20 cellular contexts compared by ENCODE assay signal in the genomic region with DNA sequence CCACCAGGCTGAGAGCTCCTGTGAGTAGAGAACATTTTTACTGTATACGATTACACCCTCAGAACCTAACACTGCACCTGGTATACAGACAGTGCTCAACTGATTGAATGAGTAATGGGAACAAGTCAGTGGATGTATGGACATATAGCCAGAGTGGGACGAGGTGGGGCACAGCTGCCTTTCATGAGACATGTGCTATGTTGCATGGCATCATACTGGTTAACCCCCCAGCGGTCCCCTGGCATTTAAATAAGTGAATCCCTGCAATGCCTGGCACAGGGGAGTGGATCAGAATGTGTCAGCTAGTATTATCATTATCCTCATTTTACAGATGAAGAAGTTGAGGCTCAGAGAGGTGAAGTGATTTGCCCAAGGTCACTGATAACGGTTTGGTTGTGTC. TPM values are rescaled to one million over a fixed set of nuclear protein-coding genes. Genes with fewer than 3 reads are reported as not detected.
DNase-seq lines count a peak whose midpoint lies in the region; TF ChIP-seq lines count a peak whose summit lies in the region.
"Had no signal": no experiment of that assay in that cellular context is flagged by ENCODE, and none has a peak within 500 bp of the region (broad histone marks: within the 10 kb centered on the region; RNA-seq: fewer than 3 reads in every experiment).

No MANE protein-coding gene starts in this region.

- H3K27ac ChIP-seq in endodermal cell (ENCODE audit: low read depth, low read length): no peak overlapping the region
- H3K27ac ChIP-seq: Peyer's patch, SJCRH30 had no signal

- peak; percentile 13 for DNase-seq in activated CD8-positive, alpha-beta memory T cell treated with anti-CD3 and anti-CD28 coated beads for 24 hours
- DNase-seq in activated CD8-positive, alpha-beta memory T cell treated with anti-CD3 and anti-CD28 coated beads, Interleukin-2, amount 50 U/mL, for 4 hours: no peak
- no peak for DNase-seq in endodermal cell
- peak; percentile 38 for DNase-seq in posterior vena cava (ENCODE audit: low spot score)
- DNase-seq in effector CD4-positive, alpha-beta T cell: no peak
- DNase-seq in NCI-H446 treated with DMSO at 0.1 percent for 48 hours (lab: John Stamatoyannopoulos, UW): no peak
- no peak for DNase-seq in activated CD4-positive, alpha-beta T cell treated with anti-CD3 and anti-CD28 coated beads, Interleukin-2, amount 50 U/mL, for 1 hour
- DNase-seq: AML-193; C1 segment of cervical spinal cord; CD8-positive, alpha-beta T cell; DND-41; Kasumi-1; NCI-H1694; NCI-H2081; NCI-H2171; NCI-H345; NCI-H526; Peyer's patch; SJCRH30 had no signal

- H3K27me3 Mint-ChIP-seq in endodermal cell (ENCODE audit: insufficient read depth): peaks cover 82% of the 10 kb centered on the region

- no peaks in the 10 kb centered on the region for H3K36me3 ChIP-seq in endodermal cell (ENCODE audit: control insufficient read depth, insufficient read depth, low read length)
- H3K36me3 ChIP-seq: Peyer's patch, SJCRH30 had no signal

- H3K36me3 Mint-ChIP-seq in endodermal cell (ENCODE audit: low read depth): no peaks in the 10 kb centered on the region
- H3K36me3 Mint-ChIP-seq: CD8-positive, alpha-beta T cell had no signal

- H3K4me3 Mint-ChIP-seq in endodermal cell: no peak overlapping the region
- H3K4me3 Mint-ChIP-seq: CD8-positive, alpha-beta T cell had no signal

- 80 to 88% methylated on average over 1 to 4 of the region's 4 CpGs for WGBS in endodermal cell (ENCODE audit: insufficient coverage in 1 of 2, insufficient read length in 1 of 2), 2 experiments

- no peaks in the 10 kb centered on the region for H3K4me1 ChIP-seq in endodermal cell (ENCODE audit: control insufficient read depth, insufficient read depth, low read length)
- H3K4me1 ChIP-seq: Peyer's patch, SJCRH30 had no signal

- TF ChIP-seq CTCF in endodermal cell (conservative IDR thresholded peaks at IDR 0.05): peak; percentile 35

- H3K27ac Mint-ChIP-seq in endodermal cell: no peak overlapping the region
- H3K27ac Mint-ChIP-seq: CD8-positive, alpha-beta T cell had no signal

- H3K9me3 ChIP-seq in endodermal cell (ENCODE audit: control insufficient read depth, low read length): no peaks in the 10 kb centered on the region
- H3K9me3 ChIP-seq: SJCRH30 had no signal

- peaks cover 3% of the 10 kb centered on the region for H3K9me3 Mint-ChIP-seq in endodermal cell
- H3K9me3 Mint-ChIP-seq: CD8-positive, alpha-beta T cell had no signal

- H3K4me3 ChIP-seq in endodermal cell (ENCODE audit: low read length): no peak overlapping the region
- H3K4me3 ChIP-seq: Peyer's patch, SJCRH30 had no signal

- no peaks in the 10 kb centered on the region for H3K27me3 ChIP-seq in endodermal cell (ENCODE audit: control insufficient read depth, insufficient read depth, low read length, poor library complexity, severe bottlenecking)
- H3K27me3 ChIP-seq: Peyer's patch had no signal

- no peaks in the 10 kb centered on the region for H3K4me1 Mint-ChIP-seq in endodermal cell

- H3K9ac ChIP-seq in endodermal cell (ENCODE audit: extremely low read depth, low read length, poor library complexity, severe bottlenecking): no peak overlapping the region

- intact Hi-C loops in posterior vena cava (cut with DNase I): no loop called here

RNA-seq across cellular contexts. Expression of gene ATP2B2, which starts 55.8 kb away (rescaled TPM):
- under 1 TPM in 1 of 2 donors, not detected in 1; 0.09 TPM for total RNA-seq in endodermal cell
- 0.64 TPM for polyA plus RNA-seq in endodermal cell (2013, experiment 1 of 2)
- 0.54 TPM for polyA plus RNA-seq in endodermal cell (2013, experiment 2 of 2)
- total RNA-seq in posterior vena cava: under 1 TPM; 0.29 to 0.42 TPM
- total RNA-seq: CD8-positive, alpha-beta T cell; MCF 10A; Peyer's patch; SJCRH30 had no signal

Comparison
In these comparisons a context has a peak if more than half of its experiments do, and no peak if none do; other contexts are left out.
1. DNase-seq: peak in activated CD8-positive, alpha-beta memory T cell treated with anti-CD3 and anti-CD28 coated beads for 24 hours (single experiment) and posterior vena cava (single experiment); none in activated CD8-positive, alpha-beta memory T cell treated with anti-CD3 and anti-CD28 coated beads, Interleukin-2, amount 50 U/mL, for 4 hours (single experiment), endodermal cell (single experiment), effector CD4-positive, alpha-beta T cell (single experiment), NCI-H446 treated with DMSO at 0.1 percent for 48 hours (single experiment) and activated CD4-positive, alpha-beta T cell treated with anti-CD3 and anti-CD28 coated beads, Interleukin-2, amount 50 U/mL, for 1 hour (single experiment).